ENCODE assay signal across 26 cellular contexts in genomic region chr7:567305-567883, GRCh38. TPM values are rescaled to one million over a fixed set of nuclear protein-coding genes. Genes with fewer than 3 reads are reported as not detected.
A peak's percentile ranks its signal among the peaks of the same experiment; 100 is the strongest.
DNase-seq lines count a peak whose midpoint lies in the region; ATAC-seq, FAIRE-seq and TF ChIP-seq lines count a peak whose summit lies in the region.
"Had no signal": no experiment of that assay in that cellular context is flagged by ENCODE, and none has a peak within 500 bp of the region (broad histone marks: within the 10 kb centered on the region; RNA-seq: fewer than 3 reads in every experiment).

No MANE protein-coding gene starts in this region.

- no peak overlapping the region for H3K4me2 ChIP-seq in HepG2 (ENCODE audit: low read depth, low read length)
- H3K4me2 ChIP-seq in GM12878 (ENCODE audit: control insufficient read depth, insufficient read depth): no peak overlapping the region
- no peak overlapping the region for H3K4me2 ChIP-seq in smooth muscle cell
- H3K4me2 ChIP-seq in GM23338: no peak overlapping the region
- H3K4me2 ChIP-seq: A549 had no signal

- H3K9me3 ChIP-seq in HepG2 (ENCODE audit: low read length) (no peaks in the 10 kb centered on the region), right lobe of liver (no peaks in the 10 kb centered on the region), GM12878 (replicated peaks; ENCODE audit: control insufficient read depth, insufficient read depth, low read length) (no peaks in the 10 kb centered on the region; the same call in 1 of the 3 replicates), smooth muscle cell (replicated peaks; ENCODE audit: low read depth) (no peaks in the 10 kb centered on the region)
- H3K9me3 ChIP-seq: A549, HAP-1 had no signal

- no peak overlapping the region for H3K27ac ChIP-seq in HepG2 (ENCODE audit: extremely low read length, insufficient read depth, low read length)
- no peak overlapping the region for H3K27ac ChIP-seq in right lobe of liver
- H3K27ac ChIP-seq in GM12878 (ENCODE audit: control insufficient read depth, insufficient read depth): no peak overlapping the region
- peak overlapping the region; percentile 84 for H3K27ac ChIP-seq in smooth muscle cell (ENCODE audit: low read depth)
- no peak overlapping the region for H3K27ac ChIP-seq in GM23338 (ENCODE audit: low read depth)
- H3K27ac ChIP-seq: A549; BLaER1 treated with 17β-estradiol and CSF1 and Interleukin-3, amounts not matched to agents 10 nM and 100 nM had no signal

- H3K4me3 ChIP-seq in HepG2 (replicated peaks in 1 of 3; ENCODE audit: insufficient read depth in 1 of 3, low read depth in 2 of 3, low read length in 3 of 3): no peak overlapping the region
- H3K4me3 ChIP-seq in right lobe of liver: no peak overlapping the region
- no peak overlapping the region for H3K4me3 ChIP-seq in GM12878
- H3K4me3 ChIP-seq in smooth muscle cell: no peak overlapping the region
- no peak overlapping the region for H3K4me3 ChIP-seq in GM23338
- H3K4me3 ChIP-seq: A549; BLaER1 treated with 17β-estradiol and CSF1 and Interleukin-3, amounts not matched to agents 10 nM and 100 nM; HAP-1 had no signal

- CTCF ChIA-PET in HepG2 (lab: Yijun Ruan, JAX; ENCODE audit: low intra/inter-chr PET ratio, low total read pairs) (no interaction called here), GM12878 (lab: Yijun Ruan, JAX) (no interaction called here)

- WGBS in HepG2 (ENCODE audit: low lambda C conversion rate): 92% methylated on average over 2 of the region's 3 CpGs
- WGBS in right lobe of liver (ENCODE audit: insufficient coverage, low coverage, low lambda C conversion rate, missing lambda C conversion rate): 92% methylated on average over 2 of the region's 3 CpGs
- WGBS in GM12878 (ENCODE audit: insufficient coverage, insufficient replicate concordance, low lambda C conversion rate, missing lambda C conversion rate): 89% methylated on average over 2 of the region's 3 CpGs
- 98% methylated on average over 2 of the region's 3 CpGs for WGBS in smooth muscle cell (ENCODE audit: low lambda C conversion rate)

- H3K4me1 Mint-ChIP-seq in GM23338: peaks cover 3% of the 10 kb centered on the region; the same call in 2 of the 3 replicates
- H3K4me1 Mint-ChIP-seq: CD14-positive monocyte had no signal

- SMC1A ChIA-PET in GM12878 (lab: Charles Lee; ENCODE audit: uncharacterized antibody, unreplicated experiment): no interaction called here

- no peak overlapping the region for H3K4me3 Mint-ChIP-seq in GM23338
- H3K4me3 Mint-ChIP-seq: CD14-positive monocyte; CD4-positive, alpha-beta T cell; CD8-positive, alpha-beta memory T cell had no signal

- in situ Hi-C loops in HepG2 (cut with HindIII; ENCODE audit: extremely low pct_ligation_motif_present, low pct_unique_long_range_greater_than_20kb) (no loop called here), GM12878 (cut with MboI) (no loop called here)

- intact Hi-C loops in HepG2 (cut with micrococcal nuclease; ENCODE audit: unreplicated experiment) (no loop called here), right lobe of liver (cut with DNase I) (no loop called here), GM12878 (cut with micrococcal nuclease; ENCODE audit: unreplicated experiment) (no loop called here)

- RAD21 ChIA-PET in GM12878 (lab: Charles Lee; ENCODE audit: unreplicated experiment): no interaction called here

- no peaks in the 10 kb centered on the region for H3F3A ChIP-seq in smooth muscle cell (ENCODE audit: low read depth)
- H3F3A ChIP-seq in GM23338 (replicated peaks; ENCODE audit: low read depth): no peaks in the 10 kb centered on the region

- H3K27me3 Mint-ChIP-seq in GM23338 (ENCODE audit: insufficient read depth, low read depth, poor library complexity): peaks cover 6% of the 10 kb centered on the region
- H3K27me3 Mint-ChIP-seq: CD4-positive, alpha-beta T cell; CD8-positive, alpha-beta memory T cell had no signal

- H3K9ac ChIP-seq in HepG2 (ENCODE audit: insufficient read depth, low read depth, low read length): no peak overlapping the region
- H3K9ac ChIP-seq in GM12878 (ENCODE audit: control insufficient read depth, insufficient read depth, low read length): no peak overlapping the region
- H3K9ac ChIP-seq in smooth muscle cell (ENCODE audit: low read depth): no peak overlapping the region
- H3K9ac ChIP-seq: BLaER1 treated with 17β-estradiol and CSF1 and Interleukin-3, amounts not matched to agents 10 nM and 100 nM had no signal

- TF ChIP-seq CTCF in HepG2 (CRISPR knock-in tag; IDR thresholded peaks at IDR 0.05) (no peak), right lobe of liver (IDR thresholded peaks at IDR 0.05) (no peak), GM12878 (IDR thresholded peaks at IDR 0.05 in 2 of 3, conservative IDR thresholded peaks at IDR 0.05 in 1 of 3; ENCODE audit: control insufficient read depth in 2 of 3, extremely low read depth in 1 of 3, insufficient read depth in 1 of 3, low read depth in 3 of 3, low read length in 3 of 3) (no peak), smooth muscle cell (IDR thresholded peaks at IDR 0.05; ENCODE audit: borderline replicate concordance, insufficient read depth, poor library complexity, severe bottlenecking) (no peak), GM23338 (conservative IDR thresholded peaks at IDR 0.05; ENCODE audit: low read depth in 2 of 2) (no peak)

- no peak overlapping the region for H2AFZ ChIP-seq in HepG2 (ENCODE audit: low read length)
- no peak overlapping the region for H2AFZ ChIP-seq in GM12878 (ENCODE audit: control insufficient read depth, low read depth, low read length)
- no peak overlapping the region for H2AFZ ChIP-seq in smooth muscle cell (ENCODE audit: low read depth)
- no peak overlapping the region for H2AFZ ChIP-seq in GM23338

- FAIRE-seq in HepG2 (lab: Jason Lieb, UNC) (no peak), GM12878 (lab: Jason Lieb, UNC) (peak; percentile 44)
- FAIRE-seq: A549, D721Med, GM12892, GM19239, H54 had no signal

- TF ChIP-seq RAD21 in HepG2 (CRISPR knock-in tag; IDR thresholded peaks at IDR 0.05): no peak
- no peak for TF ChIP-seq RAD21 in GM12878 (IDR thresholded peaks at IDR 0.05; ENCODE audit: insufficient read depth, low read depth, low read length)

- no peak overlapping the region for H3K27ac Mint-ChIP-seq in GM23338
- H3K27ac Mint-ChIP-seq: CD14-positive monocyte; CD4-positive, alpha-beta T cell; CD8-positive, alpha-beta memory T cell had no signal

- peaks cover 3% of the 10 kb centered on the region for H3K36me3 Mint-ChIP-seq in GM23338 (ENCODE audit: low read depth)
- H3K36me3 Mint-ChIP-seq: CD14-positive monocyte; CD8-positive, alpha-beta memory T cell had no signal

- H3K9me3 Mint-ChIP-seq in GM23338: peaks cover 4% of the 10 kb centered on the region; the same call in 1 of the 3 replicates
- H3K9me3 Mint-ChIP-seq: CD14-positive monocyte; CD4-positive, alpha-beta T cell; CD8-positive, alpha-beta memory T cell had no signal

- H3K36me3 ChIP-seq in HepG2 (replicated peaks in 1 of 2; ENCODE audit: control insufficient read depth in 1 of 2, insufficient read depth in 2 of 2, low read length in 2 of 2) (0 out of 5 replicates have a peak, but pooled peaks cover 0 to 2% of the 10 kb centered on the region in 2 experiments), right lobe of liver (no peaks in the 10 kb centered on the region), GM12878 (ENCODE audit: control insufficient read depth in 2 of 2, insufficient read depth in 2 of 2, low read length in 1 of 2) (no peaks in the 10 kb centered on the region), smooth muscle cell (ENCODE audit: low read depth) (no peaks in the 10 kb centered on the region), GM23338 (ENCODE audit: insufficient read depth) (no peaks in the 10 kb centered on the region)
- H3K36me3 ChIP-seq: BE2C; BLaER1 treated with 17β-estradiol and CSF1 and Interleukin-3, amounts not matched to agents 10 nM and 100 nM; HAP-1 had no signal

- H4K20me1 ChIP-seq in HepG2 (ENCODE audit: insufficient read depth, low read length) (no peaks in the 10 kb centered on the region), GM12878 (ENCODE audit: control insufficient read depth, insufficient read depth) (no peaks in the 10 kb centered on the region), smooth muscle cell (ENCODE audit: low read depth) (no peaks in the 10 kb centered on the region), GM23338 (replicated peaks; ENCODE audit: insufficient read depth) (no peaks in the 10 kb centered on the region)

- H3K4me1 ChIP-seq in HepG2 (ENCODE audit: insufficient read depth, low read length) (no peaks in the 10 kb centered on the region), right lobe of liver (no peaks in the 10 kb centered on the region), GM12878 (ENCODE audit: control insufficient read depth, insufficient read depth, low read length) (no peaks in the 10 kb centered on the region), smooth muscle cell (ENCODE audit: low read depth) (no peaks in the 10 kb centered on the region), GM23338 (ENCODE audit: insufficient read depth) (no peaks in the 10 kb centered on the region)
- H3K4me1 ChIP-seq: A549, BE2C, HAP-1 had no signal

- H3K9me2 ChIP-seq in GM23338 (ENCODE audit: insufficient read depth): peaks cover 5% of the 10 kb centered on the region

- POLR2A ChIA-PET in HepG2 (lab: Yijun Ruan, JAX) (no interaction called here), GM12878 (lab: Charles Lee) (interaction anchor here (0.5 kb wide), 1 partner anchor 227 kb away, joined by 4 read pairs; no protein-coding TSS in a partner anchor)

- no peak for TF ChIP-seq POLR2A in HepG2 (IDR thresholded peaks at IDR 0.05; ENCODE audit: insufficient read depth in 1 of 2, low read depth in 2 of 2, low read length in 2 of 2)
- TF ChIP-seq POLR2A in right lobe of liver (IDR thresholded peaks at IDR 0.05): no peak
- TF ChIP-seq POLR2A in GM12878 (IDR thresholded peaks at IDR 0.05; ENCODE audit: low read depth, low read length): no peak

- H3K79me2 ChIP-seq in HepG2 (ENCODE audit: insufficient read depth, low read length) (no peaks in the 10 kb centered on the region), GM12878 (ENCODE audit: control insufficient read depth, insufficient read depth, low read length) (no peaks in the 10 kb centered on the region), smooth muscle cell (ENCODE audit: low read depth) (no peaks in the 10 kb centered on the region), GM23338 (replicated peaks; ENCODE audit: insufficient read depth) (peaks cover 4% of the 10 kb centered on the region; the same call in 1 of the 2 replicates)

- TF ChIP-seq EP300 in HepG2 (IDR thresholded peaks at IDR 0.05; ENCODE audit: low read depth in 2 of 2, low read length in 2 of 2) (no peak), HepG2 (CRISPR knock-in tag; IDR thresholded peaks at IDR 0.05; ENCODE audit: borderline replicate concordance) (no peak), GM12878 (IDR thresholded peaks at IDR 0.05; ENCODE audit: borderline replicate concordance in 1 of 2, control insufficient read depth in 1 of 2, low read depth in 2 of 2, low read length in 2 of 2) (no peak)

- DNase-seq in HepG2 (ENCODE audit: low spot score): no peak
- no peak for DNase-seq in right lobe of liver
- no peak for DNase-seq in GM12878 (ENCODE audit: low read depth, low spot score)
- DNase-seq in smooth muscle cell (lab: John Stamatoyannopoulos, UW; ENCODE audit: unreplicated experiment): no peak
- DNase-seq in GDM1 (lab: John Stamatoyannopoulos, UW): no peak
- no peak for DNase-seq in GM23338 (ENCODE audit: low spot score)
- DNase-seq: 8988T; ACHN; AML-193; BE2C; CD4-positive, alpha-beta T cell; CD8-positive, alpha-beta memory T cell; DMS 273 treated with DMSO at 0.1 percent for 48 hours; DMS79; EL; GF-D8; GOT3 had no signal

- ATAC-seq in HepG2 (no peak), right lobe of liver (no peak), GM12878 (no peak), GM21529 (IDR thresholded peaks at IDR 0.05; ENCODE audit: unreplicated experiment) (no peak), GM23338 (no peak)
- ATAC-seq: A549 had no signal

- H3K27me3 ChIP-seq in HepG2 (ENCODE audit: control insufficient read depth in 1 of 2, insufficient read depth in 2 of 2, low read length in 2 of 2) (no peaks in the 10 kb centered on the region), right lobe of liver (no peaks in the 10 kb centered on the region), GM12878 (replicated peaks in 1 of 2; ENCODE audit: control insufficient read depth in 2 of 2, insufficient read depth in 2 of 2, low read length in 1 of 2) (no peaks in the 10 kb centered on the region), smooth muscle cell (ENCODE audit: low read depth) (no peaks in the 10 kb centered on the region), GM23338 (ENCODE audit: insufficient read depth) (no peaks in the 10 kb centered on the region)
- H3K27me3 ChIP-seq: BE2C had no signal

- BruUV-seq in HepG2 (replicated peaks; lab: Mats Ljungman, UMichigan) (no TSS peak), GM12878 (replicated peaks; lab: Mats Ljungman, UMichigan) (no TSS peak)

RNA-seq across cellular contexts. Expression of gene PDGFA, which starts 47.7 kb away (rescaled TPM):
- total RNA-seq in HepG2 (2016; rRNA removed; fragmentation: Illumina TruSeq; extraction: Trizol) (0.80 and 1.5 TPM in 2 replicates), right lobe of liver (10 to 100 TPM in 3 of 6 experiments, 1 to 10 TPM in 3; 2.3 to 20.9 (median 8.4) TPM), GM12878 (2014; rRNA removed) (5.7 and 7.2 TPM in 2 replicates), GM12878 (2014; rRNA removed; fragmentation: Illumina TruSeq; extraction: Trizol) (4.2 and 5.5 TPM in 2 replicates), GM12878 (2021) (8.2 and 10.7 TPM in 2 replicates), smooth muscle cell (68.1 and 97.2 TPM in 2 replicates)
- total RNA-seq in HepG2 (2016; cell fraction: cytosol; rRNA removed; fragmentation: Illumina TruSeq; extraction: Trizol; ENCODE audit: low read depth): 1.1 and 1.6 TPM in 2 replicates
- 1.0 and 1.8 TPM in 2 replicates for total RNA-seq in HepG2 (2016; cell fraction: insoluble cytoplasmic fraction; rRNA removed; fragmentation: Illumina TruSeq; extraction: Trizol)
- 2.6 and 3.0 TPM in 2 replicates for total RNA-seq in HepG2 (2016; cell fraction: membrane; rRNA removed; fragmentation: Illumina TruSeq; extraction: Trizol)
- total RNA-seq in HepG2 (2016; cell fraction: nucleus; rRNA removed; fragmentation: Illumina TruSeq; extraction: Trizol): 1.3 and 1.4 TPM in 2 replicates
- polyA plus RNA-seq in HepG2 (2011; rRNA removed) (2.4 and 3.4 TPM in 2 replicates), GM12878 (2011; rRNA removed) (6.5 and 10.0 TPM in 2 replicates), GM12878 (2014; fragmentation: Illumina TruSeq; extraction: Trizol) (3.5 and 3.6 TPM in 2 replicates), GM12878 (2014; fragmentation: Nextera tagmentation; extraction: Ambion mirVana) (1 to 10 TPM; 5.8 to 9.2 TPM), GM12878 (2014; rRNA removed) (5.1 and 6.2 TPM in 2 replicates), GM12878 (2016; fragmentation: Nextera tagmentation; extraction: Ambion mirVana) (1 to 10 TPM; 2.5 to 3.2 TPM), smooth muscle cell (32.0 and 33.7 TPM in 2 replicates), GM23338 (2016; fragmentation: Nextera tagmentation; extraction: Ambion mirVana) (35.6 and 39.5 TPM in 2 replicates)
- 1.2 and 2.1 TPM in 2 replicates for polyA plus RNA-seq in HepG2 (2011; cell fraction: cytosol; rRNA removed)
- polyA plus RNA-seq in HepG2 (2011; cell fraction: nucleus; rRNA removed): 2.9 and 5.0 TPM in 2 replicates
- polyA plus RNA-seq in HepG2 (2012): 1.2 and 1.3 TPM in 2 replicates
- polyA plus RNA-seq in HepG2 (2016; cell fraction: cytosol; fragmentation: Illumina TruSeq; extraction: Trizol; ENCODE audit: low read depth): 0.57 and 0.60 TPM in 2 replicates
- 0.93 and 1.1 TPM in 2 replicates for polyA plus RNA-seq in HepG2 (2016; cell fraction: insoluble cytoplasmic fraction; fragmentation: Illumina TruSeq; extraction: Trizol; ENCODE audit: low read depth)
- polyA plus RNA-seq in HepG2 (2016; cell fraction: membrane; fragmentation: Illumina TruSeq; extraction: Trizol; ENCODE audit: low read depth): 1.1 TPM in 2 replicates
- 1.9 TPM in 2 replicates for polyA plus RNA-seq in HepG2 (2016; cell fraction: nucleus; fragmentation: Illumina TruSeq; extraction: Trizol; ENCODE audit: insufficient read depth, low read depth)
- polyA minus RNA-seq in HepG2 (2011; rRNA and poly(A)+ RNA removed; ENCODE audit: low replicate concordance): 14.6 and 20.5 TPM in 2 replicates
- 4.8 and 15.5 TPM in 2 replicates for polyA minus RNA-seq in HepG2 (2011; cell fraction: cytosol; rRNA and poly(A)+ RNA removed)
- 2.3 and 2.4 TPM in 2 replicates for polyA minus RNA-seq in HepG2 (2011; cell fraction: nucleus; rRNA and poly(A)+ RNA removed)
- 48.1 and 48.7 TPM in 2 replicates for total RNA-seq in GM12878 (2013; cell fraction: nucleolus; rRNA removed)
- polyA plus RNA-seq in GM12878 (2011; ENCODE audit: low read depth): 0.93 TPM
- polyA plus RNA-seq in GM12878 (2011; cell fraction: cytosol; rRNA removed): 11.9 and 13.4 TPM in 2 replicates
- polyA plus RNA-seq in GM12878 (2011; cell fraction: nucleus; rRNA removed): 31.4 and 35.6 TPM in 2 replicates
- polyA plus RNA-seq in GM12878 (2012): 2.0 and 4.6 TPM in 2 replicates
- 27.1 and 46.8 TPM in 2 replicates for polyA minus RNA-seq in GM12878 (2011; rRNA and poly(A)+ RNA removed)
- polyA minus RNA-seq in GM12878 (2011; cell fraction: cytosol; rRNA and poly(A)+ RNA removed): 20.0 and 25.0 TPM in 2 replicates
- 8.8 and 16.8 TPM in 2 replicates for polyA minus RNA-seq in GM12878 (2011; cell fraction: nucleus; rRNA and poly(A)+ RNA removed)
- total RNA-seq in GM23338 (2014; rRNA removed; shearing (Covaris generic)): 32.2 and 43.1 TPM in 2 replicates
